16 cellular contexts compared by ENCODE assay signal in genomic region chr2:18349421-18349820, GRCh38.
"Had no signal": no experiment of that assay in that cellular context is flagged by ENCODE, and none has a peak within 500 bp of the region (broad histone marks: within the 10 kb centered on the region; RNA-seq: fewer than 3 reads in every experiment).

No MANE protein-coding gene starts in this region.

- DNase-seq: KBM-7, MV-4-11, NCI-H1092, NCI-H1436, NCI-H187, NCI-H2029 treated with DMSO at 0.1 percent for 48 hours, NCI-H2171 treated with DMSO at 0.1 percent for 48 hours, NCI-H524, NCI-H526 treated with DMSO at 0.1 percent for 48 hours, NCI-H748 treated with DMSO at 0.1 percent for 48 hours, Right ventricle myocardium superior, RPMI8226, SIG-M5 had no signal

- H3K4me3 ChIP-seq: SJSA1, SK-N-MC had no signal

- FAIRE-seq: RCC 7860 had no signal

- H3K36me3 ChIP-seq: SJSA1 had no signal

- H3K27ac ChIP-seq: SJSA1, SK-N-MC had no signal

- H3K9me3 ChIP-seq: SJSA1 had no signal

- H3K27me3 ChIP-seq: SJSA1 had no signal
